In the genomic region with DNA sequence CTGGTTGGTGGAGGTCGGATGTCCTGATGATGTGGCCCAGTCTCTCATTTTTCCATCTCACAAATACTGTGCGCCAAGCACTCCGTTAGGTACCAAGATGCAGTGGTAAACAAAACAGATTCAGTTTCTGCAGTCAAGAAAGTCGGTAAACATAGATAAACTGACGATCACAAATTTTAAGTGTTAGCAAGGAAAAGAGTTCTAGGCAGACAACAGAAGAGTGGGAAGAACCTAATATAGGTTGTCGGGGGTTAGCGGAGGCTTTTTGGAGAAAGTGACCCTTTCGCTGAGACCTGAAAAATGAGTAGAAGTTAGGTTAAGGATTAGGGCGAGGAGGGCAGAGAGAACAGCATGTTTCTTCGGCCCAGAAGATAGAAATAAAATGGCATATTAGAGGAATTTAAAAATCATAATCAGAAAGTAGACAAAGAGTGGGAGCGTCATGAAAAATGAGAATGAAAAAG, we compare ENCODE assay signal across 1 cellular context.
TF ChIP-seq lines count a peak whose summit lies in the region.

No MANE protein-coding gene starts in this region.

TF ChIP-seq in K562, 482 proteins besides CTCF, POLR2A, EP300 and RAD21 (continued from another document):
- TF ChIP-seq, protein P1, sequence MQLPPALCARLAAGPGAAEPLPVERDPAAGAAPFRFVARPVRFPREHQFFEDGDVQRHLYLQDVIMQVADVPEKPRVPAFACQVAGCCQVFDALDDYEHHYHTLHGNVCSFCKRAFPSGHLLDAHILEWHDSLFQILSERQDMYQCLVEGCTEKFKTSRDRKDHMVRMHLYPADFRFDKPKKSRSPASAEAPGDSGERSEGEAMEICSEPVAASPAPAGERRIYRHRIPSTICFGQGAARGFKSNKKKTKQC (CRISPR knock-in tag; IDR thresholded peaks at IDR 0.05), result 0 out of 2 replicates have a peak, but pooled peaks have one; percentile 7
- TF ChIP-seq PURB (CRISPR knock-in tag; IDR thresholded peaks at IDR 0.05; ENCODE audit: low read depth) (no peak), KLF16 (IDR thresholded peaks at IDR 0.05) (no peak), MAX (CRISPR knock-in tag; IDR thresholded peaks at IDR 0.05) (no peak), ESRRB (CRISPR knock-in tag; IDR thresholded peaks at IDR 0.05; ENCODE audit: borderline replicate concordance) (no peak), ZNF3 (CRISPR knock-in tag; IDR thresholded peaks at IDR 0.05) (0 out of 2 replicates have a peak, but pooled peaks have one; percentile 31), TAF9B (IDR thresholded peaks at IDR 0.05; ENCODE audit: partially characterized antibody) (no peak), FOS (IDR thresholded peaks at IDR 0.05; ENCODE audit: extremely low read depth, insufficient read length) (no peak), STAG1 (CRISPR knock-in tag; IDR thresholded peaks at IDR 0.05; ENCODE audit: borderline replicate concordance) (no peak)
